Comparison of ENCODE assay signal across 18 cellular contexts in the genomic region with DNA sequence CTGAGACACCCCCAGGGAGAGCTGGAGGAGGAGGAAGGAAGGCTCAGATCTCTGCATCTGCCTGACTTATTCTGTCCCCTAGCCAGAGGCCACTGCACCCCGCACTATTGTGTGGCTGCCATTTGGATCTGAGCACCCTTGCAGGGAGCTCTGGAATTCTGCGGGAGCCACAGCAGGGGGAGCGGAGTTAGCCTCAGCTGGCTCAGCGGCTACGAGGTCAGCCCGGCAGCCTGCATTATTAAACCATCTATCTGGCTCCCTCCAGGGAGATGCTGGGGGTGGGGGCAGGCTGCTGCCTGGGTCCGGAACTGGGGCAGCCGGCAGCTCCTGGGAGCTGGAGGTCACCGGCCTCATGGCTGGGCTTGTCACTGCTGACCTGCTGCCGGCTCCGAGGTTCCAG. TPM values are rescaled to one million over a fixed set of nuclear protein-coding genes. Genes with fewer than 3 reads are reported as not detected.
DNase-seq lines count a peak whose midpoint lies in the region; ATAC-seq, FAIRE-seq and TF ChIP-seq lines count a peak whose summit lies in the region.
"Had no signal": no experiment of that assay in that cellular context is flagged by ENCODE, and none has a peak within 500 bp of the region (broad histone marks: within the 10 kb centered on the region; RNA-seq: fewer than 3 reads in every experiment).

No MANE protein-coding gene starts in this region.

- peaks cover 0 to 6% (median under 1%) of the 10 kb centered on the region in 11 experiments; a peak in 7 of 22 replicates for H4K20me1 ChIP-seq in BLaER1 treated with 17β-estradiol and CSF1 and Interleukin-3, amounts not matched to agents 10 nM and 100 nM
- H4K20me1 ChIP-seq in astrocyte (ENCODE audit: insufficient read depth, low read length): no peaks in the 10 kb centered on the region

- no peak overlapping the region for H3K4me3 Mint-ChIP-seq in HFFc6
- H3K4me3 Mint-ChIP-seq in astrocyte (ENCODE audit: unreplicated experiment): no peak overlapping the region
- H3K4me3 Mint-ChIP-seq: B cell; CD8-positive, alpha-beta T cell; IgD-negative memory B cell had no signal

- H3K36me3 ChIP-seq in BLaER1 treated with 17β-estradiol and CSF1 and Interleukin-3, amounts not matched to agents 10 nM and 100 nM: no peaks in the 10 kb centered on the region
- H3K36me3 ChIP-seq in astrocyte (ENCODE audit: insufficient read depth, low read length): no peaks in the 10 kb centered on the region

- DNase-seq in HFFc6: no peak
- peak; percentile 49 for DNase-seq in astrocyte (ENCODE audit: low read depth)
- DNase-seq in myocyte (ENCODE audit: low read depth): peak; percentile 46
- DNase-seq in NK-92 (lab: John Stamatoyannopoulos, UW; ENCODE audit: unreplicated experiment): no peak
- no peak for DNase-seq in NCI-H128 (lab: John Stamatoyannopoulos, UW; ENCODE audit: unreplicated experiment)
- DNase-seq: CD8-positive, alpha-beta T cell; NCI-H1417 treated with DMSO at 0.1 percent for 48 hours; NCI-H2029; NCI-H526 treated with DMSO at 0.1 percent for 48 hours; PC-3; SHP77 had no signal

- ATAC-seq in HG02588 (IDR thresholded peaks at IDR 0.05; ENCODE audit: unreplicated experiment) (no peak), GM19455 (IDR thresholded peaks at IDR 0.05; ENCODE audit: unreplicated experiment) (no peak)
- ATAC-seq: CD8-positive, alpha-beta T cell; PC-3; SK-N-SH treated with all-trans-retinoic acid at 6 μM for 48 hours had no signal

- peak overlapping the region in 9 of 11 experiments; percentile 40 to 74 (median 61); a peak in 18 of 22 replicates for H3K4me2 ChIP-seq in BLaER1 treated with 17β-estradiol and CSF1 and Interleukin-3, amounts not matched to agents 10 nM and 100 nM
- H3K4me2 ChIP-seq in astrocyte (ENCODE audit: low read length): peak overlapping the region; percentile 4

- TF ChIP-seq CTCF in HFFc6 (IDR thresholded peaks at IDR 0.05) (no peak), astrocyte (IDR thresholded peaks at IDR 0.05; ENCODE audit: insufficient read depth, low read depth, low read length) (no peak)

- H3K27me3 Mint-ChIP-seq in HFFc6 (ENCODE audit: insufficient read depth): peaks cover 18% of the 10 kb centered on the region
- H3K27me3 Mint-ChIP-seq in astrocyte (ENCODE audit: low read depth, unreplicated experiment): peaks cover 24% of the 10 kb centered on the region

- H3K9me3 Mint-ChIP-seq in HFFc6 (peaks cover 24% of the 10 kb centered on the region), astrocyte (ENCODE audit: unreplicated experiment) (peaks cover 22% of the 10 kb centered on the region)
- H3K9me3 Mint-ChIP-seq: CD8-positive, alpha-beta T cell had no signal

- no peak overlapping the region for H2AFZ ChIP-seq in astrocyte (ENCODE audit: low read depth, low read length)

- H3K9me3 ChIP-seq in BLaER1 treated with 17β-estradiol and CSF1 and Interleukin-3, amounts not matched to agents 10 nM and 100 nM (replicated peaks in 1 of 11): peaks cover 5 to 16% (median 13%) of the 10 kb centered on the region in 11 experiments; a peak in 20 of 22 replicates
- H3K9me3 ChIP-seq in astrocyte (ENCODE audit: insufficient read depth, low read depth, low read length): peaks cover 14% of the 10 kb centered on the region

- H3K9ac ChIP-seq in BLaER1 treated with 17β-estradiol and CSF1 and Interleukin-3, amounts not matched to agents 10 nM and 100 nM: peak overlapping the region in 1 of 11 experiments; percentile 12; a peak in 1 of 22 replicates
- no peak overlapping the region for H3K9ac ChIP-seq in astrocyte (ENCODE audit: low read length)

- FAIRE-seq in astrocyte (lab: Jason Lieb, UNC): no peak
- FAIRE-seq: H1 had no signal

- H3K4me3 ChIP-seq in BLaER1 treated with 17β-estradiol and CSF1 and Interleukin-3, amounts not matched to agents 10 nM and 100 nM: no peak overlapping the region
- H3K4me3 ChIP-seq in astrocyte (ENCODE audit: insufficient read depth, low read depth, low read length): no peak overlapping the region

- H3K4me1 Mint-ChIP-seq in HFFc6 (ENCODE audit: low read depth) (peaks cover 42% of the 10 kb centered on the region), astrocyte (ENCODE audit: low read depth, unreplicated experiment) (peaks cover 16% of the 10 kb centered on the region)

- H3K36me3 Mint-ChIP-seq in HFFc6 (ENCODE audit: low read depth) (peaks cover 18% of the 10 kb centered on the region), astrocyte (ENCODE audit: low read depth, unreplicated experiment) (peaks cover 9% of the 10 kb centered on the region)
- H3K36me3 Mint-ChIP-seq: CD8-positive, alpha-beta T cell had no signal

- no peak overlapping the region for H3K27ac ChIP-seq in BLaER1 treated with 17β-estradiol and CSF1 and Interleukin-3, amounts not matched to agents 10 nM and 100 nM
- H3K27ac ChIP-seq in astrocyte (ENCODE audit: low read depth, low read length): no peak overlapping the region

- no peaks in the 10 kb centered on the region for H3K79me2 ChIP-seq in astrocyte (ENCODE audit: insufficient read depth, low read length)

- H3K27me3 ChIP-seq in BLaER1 treated with 17β-estradiol and CSF1 and Interleukin-3, amounts not matched to agents 10 nM and 100 nM: peaks cover 3 to 17% (median 10%) of the 10 kb centered on the region in 11 experiments
- no peaks in the 10 kb centered on the region for H3K27me3 ChIP-seq in astrocyte (ENCODE audit: insufficient read depth, low read length)

- H3K4me1 ChIP-seq in BLaER1 treated with 17β-estradiol and CSF1 and Interleukin-3, amounts not matched to agents 10 nM and 100 nM: peaks cover 0 to 47% (median 40%) of the 10 kb centered on the region in 10 experiments; a peak in 17 of 20 replicates
- H3K4me1 ChIP-seq in astrocyte (ENCODE audit: insufficient read depth, low read length): peaks cover 23% of the 10 kb centered on the region

- H3K27ac Mint-ChIP-seq in HFFc6 (peak overlapping the region; percentile 70; the same call in 1 of the 2 replicates), astrocyte (ENCODE audit: unreplicated experiment) (no peak overlapping the region)
- H3K27ac Mint-ChIP-seq: B cell; CD8-positive, alpha-beta T cell had no signal

RNA-seq across cellular contexts. Expression of a gene that starts 6.5 kb away (rescaled TPM):
- 1 to 10 TPM; 1.2 to 5.8 (median 1.4) TPM for total RNA-seq in HFFc6 (2021; fragmentation: NEBNext Ultra II Directional; extraction: Animal tissue kit (Norgen Biotek cat#: 25700))
- total RNA-seq in astrocyte: 2.8 and 3.0 TPM in 2 replicates
- total RNA-seq in myocyte: 0.05 and 0.21 TPM in 2 replicates
- 0.09 TPM for polyA plus RNA-seq in myocyte (2012)
- total RNA-seq: CD8-positive, alpha-beta T cell had no signal
- polyA plus RNA-seq: IgD-negative memory B cell had no signal

RNA-seq across cellular contexts. Expression of a gene that starts 52.4 kb away (rescaled TPM):
- not detected for total RNA-seq in HFFc6 (2021; fragmentation: NEBNext Ultra II Directional; extraction: Animal tissue kit (Norgen Biotek cat#: 25700))
- 0.87 and 1.4 TPM in 2 replicates for total RNA-seq in astrocyte
- 0.51 and 0.68 TPM in 2 replicates for total RNA-seq in myocyte
- polyA plus RNA-seq in myocyte (2012): not detected

Comparison
In these comparisons a context has a peak if more than half of its experiments do, and no peak if none do; other contexts are left out.
1. DNase-seq: peak in astrocyte (single experiment) and myocyte (single experiment); none in HFFc6 (single experiment), NK-92 (single experiment) and NCI-H128 (single experiment).